In genomic region chr12:65602579-65603295, GRCh38 we compare ENCODE assay signal across 8 cellular contexts.
A peak's percentile ranks its signal among the peaks of the same experiment; 100 is the strongest.
DNase-seq lines count a peak whose midpoint lies in the region; ATAC-seq and TF ChIP-seq lines count a peak whose summit lies in the region.

No MANE protein-coding gene starts in this region.

- no peaks in the 10 kb centered on the region for H3K27me3 ChIP-seq in SJCRH30

- H3K4me1 ChIP-seq in SJCRH30 = peaks cover 25% of the 10 kb centered on the region

- TF ChIP-seq CTCF in choroid plexus epithelial cell (conservative IDR thresholded peaks at IDR 0.05; ENCODE audit: low read depth, low read length) = peak; percentile 88

- DNase-seq in activated CD4-positive, alpha-beta T cell treated with anti-CD3 and anti-CD28 coated beads for 24 hours (ENCODE audit: low read depth in 2 of 2) = peak; percentile 3 to 33
- no peak for DNase-seq in activated CD4-positive, alpha-beta T cell treated with anti-CD3 and anti-CD28 coated beads, Interleukin-2, amount 50 U/mL, for 4 hours
- peak; percentile 81 for DNase-seq in HS-27A (ENCODE audit: low read depth)
- peak; percentile 88 to 94 for DNase-seq in SJCRH30
- peak; percentile 98 for DNase-seq in choroid plexus epithelial cell (ENCODE audit: low read depth)
- peak; percentile 92 for DNase-seq in kidney glomerular epithelial cell (lab: John Stamatoyannopoulos, UW)
- peak; percentile 43 to 57 for DNase-seq in stimulated activated CD4-positive, alpha-beta T cell treated with anti-CD3 and anti-CD28 coated beads, Interleukin-2, amount 100 ng/mL, for 24 hours

- H3K27ac ChIP-seq in SJCRH30 = peak overlapping the region; percentile 78

- peaks cover 4% of the 10 kb centered on the region; the same call in 1 of the 2 replicates for H3K9me3 ChIP-seq in SJCRH30 (replicated peaks)

- ATAC-seq in GM21786 (IDR thresholded peaks at IDR 0.05; ENCODE audit: unreplicated experiment) = no peak

- H3K36me3 ChIP-seq in SJCRH30 = peaks cover 3% of the 10 kb centered on the region; the same call in 1 of the 2 replicates

- H3K4me3 ChIP-seq in SJCRH30 = peak overlapping the region; percentile 64
- peak overlapping the region; percentile 61 for H3K4me3 ChIP-seq in choroid plexus epithelial cell (ENCODE audit: low read depth, low read length)

Comparison
In these comparisons a context has a peak if more than half of its experiments do, and no peak if none do; other contexts are left out.
1. DNase-seq: peak in activated CD4-positive, alpha-beta T cell treated with anti-CD3 and anti-CD28 coated beads for 24 hours (2 of 2), HS-27A (single experiment), SJCRH30 (2 of 2), choroid plexus epithelial cell (single experiment), kidney glomerular epithelial cell (single experiment) and stimulated activated CD4-positive, alpha-beta T cell treated with anti-CD3 and anti-CD28 coated beads, Interleukin-2, amount 100 ng/mL, for 24 hours (2 of 2); none in activated CD4-positive, alpha-beta T cell treated with anti-CD3 and anti-CD28 coated beads, Interleukin-2, amount 50 U/mL, for 4 hours (0 of 2).